8 cellular contexts compared by ENCODE assay signal in genomic region chr16:78742501-78743283, GRCh38.
DNase-seq lines count a peak whose midpoint lies in the region; ATAC-seq and TF ChIP-seq lines count a peak whose summit lies in the region.

No MANE protein-coding gene starts in this region.

- BruUV-seq in Calu3 (replicated peaks; lab: Mats Ljungman, UMichigan), result no TSS peak

- CTCF ChIA-PET in Calu3 (lab: Charles Lee), result no interaction called here

- peaks cover 26% of the 10 kb centered on the region for H3K9me3 Mint-ChIP-seq in Calu3 (ENCODE audit: low read depth, unreplicated experiment)

- H3K9ac ChIP-seq in KMS-11, result peak overlapping the region; percentile 43; the same call in 1 of the 2 replicates

- H3K79me2 ChIP-seq in KMS-11 (ENCODE audit: insufficient read depth, low read depth), result no peaks in the 10 kb centered on the region

- H3K27ac Mint-ChIP-seq in Calu3 (ENCODE audit: unreplicated experiment), result no peak overlapping the region

- no peaks in the 10 kb centered on the region for H3K4me1 ChIP-seq in KMS-11 (ENCODE audit: low read depth, poor library complexity, severe bottlenecking)
- peaks cover 0 to 5% of the 10 kb centered on the region in 2 donors for H3K4me1 ChIP-seq in left lung

- H3K36me3 ChIP-seq in KMS-11 (ENCODE audit: insufficient read depth), result no peaks in the 10 kb centered on the region
- no peaks in the 10 kb centered on the region for H3K36me3 ChIP-seq in left lung

- no peak for TF ChIP-seq CTCF in KMS-11 (conservative IDR thresholded peaks at IDR 0.05; ENCODE audit: low read depth, low read length)
- no peak for TF ChIP-seq CTCF in left lung (IDR thresholded peaks at IDR 0.05)
- TF ChIP-seq CTCF in Calu3 (IDR thresholded peaks at IDR 0.05; ENCODE audit: unreplicated experiment), result no peak

- no peaks in the 10 kb centered on the region for H3K4me1 Mint-ChIP-seq in Calu3 (ENCODE audit: low read depth, unreplicated experiment)

- peak overlapping the region; percentile 61 for H2AFZ ChIP-seq in KMS-11 (ENCODE audit: low read depth)

- H3K4me2 ChIP-seq in KMS-11, result peak overlapping the region; percentile 48

- H3K4me3 ChIP-seq in KMS-11 (IDR thresholded peaks at IDR 0.05; ENCODE audit: insufficient read depth, low read depth, low read length) (no peak overlapping the region), left lung (no peak overlapping the region)

- no peak overlapping the region for H3K4me3 Mint-ChIP-seq in Calu3 (ENCODE audit: low read depth, unreplicated experiment)

- ATAC-seq in GM21528 (IDR thresholded peaks at IDR 0.05; ENCODE audit: low FRiP score, unreplicated experiment) (peak; percentile 94), left lung (peak; percentile 73)

- intact Hi-C loops in left lung (cut with DNase I) (no loop called here), Calu3 (cut with micrococcal nuclease; ENCODE audit: unreplicated experiment) (no loop called here)

- H3K27me3 ChIP-seq in KMS-11 (ENCODE audit: insufficient read depth, low read depth) (no peaks in the 10 kb centered on the region), left lung (no peaks in the 10 kb centered on the region)

- no peaks in the 10 kb centered on the region for H4K20me1 ChIP-seq in KMS-11 (ENCODE audit: insufficient read depth)

- no peaks in the 10 kb centered on the region for H3K9me3 ChIP-seq in left lung

- in situ Hi-C loops in Caki2 (cut with HindIII; ENCODE audit: low pct_unique_long_range_greater_than_20kb, low sequenced_read_pairs), result no loop called here

- H3K36me3 Mint-ChIP-seq in Calu3 (ENCODE audit: insufficient read depth, unreplicated experiment), result no peaks in the 10 kb centered on the region

- H3K27ac ChIP-seq in KMS-11, result peak overlapping the region; percentile 59; the same call in 1 of the 2 replicates
- H3K27ac ChIP-seq in left lung, result peak overlapping the region; percentile 47 to 62

- H3K27me3 Mint-ChIP-seq in Calu3 (ENCODE audit: unreplicated experiment), result no peaks in the 10 kb centered on the region

- DNase-seq in Caki2 (ENCODE audit: low read depth) (peak; percentile 2), left lung (peak in 1 of 2 donors; percentile 48), COR-L47 (lab: John Stamatoyannopoulos, UW) (no peak), Calu3 (no peak)
- peak; percentile 39 for DNase-seq in activated CD8-positive, alpha-beta memory T cell treated with anti-CD3 and anti-CD28 coated beads, Interleukin-2, amount 50 U/mL, for 1 hour (ENCODE audit: extremely low read depth)
- peak; percentile 68 to 70 for DNase-seq in stimulated activated CD8-positive, alpha-beta memory T cell treated with anti-CD3 and anti-CD28 coated beads, Interleukin-7, amount 100 ng/mL, for 4 hours (ENCODE audit: low read depth in 2 of 2)

Comparison
In these comparisons a context has a peak if more than half of its experiments do, and no peak if none do; other contexts are left out.
1. DNase-seq: peak in Caki2 (single experiment), activated CD8-positive, alpha-beta memory T cell treated with anti-CD3 and anti-CD28 coated beads, Interleukin-2, amount 50 U/mL, for 1 hour (single experiment) and stimulated activated CD8-positive, alpha-beta memory T cell treated with anti-CD3 and anti-CD28 coated beads, Interleukin-7, amount 100 ng/mL, for 4 hours (2 of 2); none in COR-L47 (single experiment) and Calu3 (single experiment).